Comparison of ENCODE assay signal across 8 cellular contexts in the genomic region with DNA sequence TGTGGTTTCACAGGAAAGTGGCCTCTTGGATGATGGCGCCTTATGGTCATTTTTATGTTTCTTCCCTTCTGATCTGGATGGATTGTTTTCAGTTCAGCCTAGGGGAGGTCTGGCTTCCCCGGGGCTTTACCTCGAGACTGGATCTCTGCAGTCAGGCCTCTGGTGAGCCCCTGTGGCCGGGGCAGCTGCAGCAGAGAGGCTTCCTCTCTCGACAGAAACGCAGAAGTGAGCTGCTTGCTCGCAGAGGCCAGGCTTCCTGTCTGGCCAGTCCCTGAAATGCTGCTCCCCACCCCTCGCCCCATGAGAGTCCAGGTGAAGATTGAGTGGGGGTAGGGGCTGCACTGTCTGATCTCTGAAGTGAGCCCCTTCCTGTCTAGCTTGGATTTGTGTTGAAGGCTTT. TPM values are rescaled to one million over a fixed set of nuclear protein-coding genes. Genes with fewer than 3 reads are reported as not detected.
DNase-seq lines count a peak whose midpoint lies in the region; ATAC-seq and FAIRE-seq lines count a peak whose summit lies in the region.

No MANE protein-coding gene starts in this region.

- peak; percentile 29 for ATAC-seq in GM18508 (IDR thresholded peaks at IDR 0.05; ENCODE audit: insufficient read depth, unreplicated experiment)
- ATAC-seq in HG02678 (IDR thresholded peaks at IDR 0.05; ENCODE audit: unreplicated experiment) = peak; percentile 55
- ATAC-seq in memory B cell (ENCODE audit: low read depth) = peak; percentile 63
- ATAC-seq in activated naive CD4-positive, alpha-beta T cell treated with anti-CD3 and anti-CD28 coated beads, Interleukin-2, amount 50 U/mL, for 72 hours = no peak

- H3K36me3 Mint-ChIP-seq in memory B cell = peaks cover 30% of the 10 kb centered on the region
- no peaks in the 10 kb centered on the region for H3K36me3 Mint-ChIP-seq in activated naive CD4-positive, alpha-beta T cell treated with anti-CD3 and anti-CD28 coated beads, Interleukin-2, amount 50 U/mL, for 72 hours
- H3K36me3 Mint-ChIP-seq in CD4-positive, alpha-beta memory T cell = no peaks in the 10 kb centered on the region

- no peaks in the 10 kb centered on the region for H3K9me3 ChIP-seq in CD4-positive, alpha-beta memory T cell (ENCODE audit: control insufficient read depth in 1 of 2, low read length in 2 of 2)

- H3K27ac Mint-ChIP-seq in memory B cell = peak overlapping the region; percentile 100
- peak overlapping the region in 1 of 2 donors; percentile 57 for H3K27ac Mint-ChIP-seq in activated naive CD4-positive, alpha-beta T cell treated with anti-CD3 and anti-CD28 coated beads, Interleukin-2, amount 50 U/mL, for 72 hours
- no peak overlapping the region for H3K27ac Mint-ChIP-seq in CD4-positive, alpha-beta memory T cell

- H3K36me3 ChIP-seq in CD4-positive, alpha-beta memory T cell (ENCODE audit: insufficient read depth, low read length) = no peaks in the 10 kb centered on the region

- no peaks in the 10 kb centered on the region for H3K27me3 ChIP-seq in CD4-positive, alpha-beta memory T cell (ENCODE audit: insufficient read depth, low read length)

- intact Hi-C loops in CD4-positive, alpha-beta memory T cell (cut with micrococcal nuclease) = no loop called here

- POLR2A ChIA-PET in CD4-positive, alpha-beta memory T cell (lab: Charles Lee; ENCODE audit: partially characterized antibody) = no interaction called here

- DNase-seq in OCI-M1 (lab: John Stamatoyannopoulos, UW) (peak; percentile 31), memory B cell (ENCODE audit: low spot score in 2 of 2) (peak; percentile 68 to 69), HTR-8/SVneo (ENCODE audit: insufficient read length, low spot score) (no peak), RKO (ENCODE audit: low spot score) (no peak)
- no peak for DNase-seq in activated naive CD4-positive, alpha-beta T cell treated with anti-CD3 and anti-CD28 coated beads, Interleukin-2, amount 50 U/mL, for 72 hours (ENCODE audit: low spot score in 2 of 2)
- no peak for DNase-seq in CD4-positive, alpha-beta memory T cell

- no peak overlapping the region for H3K27ac ChIP-seq in CD4-positive, alpha-beta memory T cell (ENCODE audit: low read depth, low read length)

- no peak for FAIRE-seq in HTR-8/SVneo (lab: Jason Lieb, UNC)

- no peaks in the 10 kb centered on the region for H3K4me1 ChIP-seq in CD4-positive, alpha-beta memory T cell (ENCODE audit: insufficient read depth, low read length)

- CTCF ChIA-PET in CD4-positive, alpha-beta memory T cell (lab: Charles Lee; ENCODE audit: partially characterized antibody) = interaction anchor here (0.5 kb wide), 1 partner anchor 144 kb away, joined by 4 read pairs; no protein-coding TSS in a partner anchor

- no peaks in the 10 kb centered on the region for H3K27me3 Mint-ChIP-seq in memory B cell
- peaks cover 0 to 2% of the 10 kb centered on the region in 2 donors for H3K27me3 Mint-ChIP-seq in CD4-positive, alpha-beta memory T cell

- peaks cover 2% of the 10 kb centered on the region for H3K9me3 Mint-ChIP-seq in memory B cell
- H3K9me3 Mint-ChIP-seq in activated naive CD4-positive, alpha-beta T cell treated with anti-CD3 and anti-CD28 coated beads, Interleukin-2, amount 50 U/mL, for 72 hours = no peaks in the 10 kb centered on the region
- H3K9me3 Mint-ChIP-seq in CD4-positive, alpha-beta memory T cell = no peaks in the 10 kb centered on the region

- H3K4me3 ChIP-seq in CD4-positive, alpha-beta memory T cell (ENCODE audit: low read length in 2 of 2) = no peak overlapping the region

- H3K4me1 Mint-ChIP-seq in memory B cell = peaks cover 64% of the 10 kb centered on the region
- H3K4me1 Mint-ChIP-seq in CD4-positive, alpha-beta memory T cell = peaks cover 0 to 1% (median under 1%) of the 10 kb centered on the region in 4 donors

- H3K4me3 Mint-ChIP-seq in memory B cell = peak overlapping the region; percentile 83
- no peak overlapping the region for H3K4me3 Mint-ChIP-seq in CD4-positive, alpha-beta memory T cell

RNA-seq across cellular contexts. Expression of a gene that starts 44.0 kb away (rescaled TPM):
- total RNA-seq in activated naive CD4-positive, alpha-beta T cell treated with anti-CD3 and anti-CD28 coated beads, Interleukin-2, amount 50 U/mL, for 72 hours = 1 to 10 TPM; 5.7 to 8.8 TPM
- 1 to 10 TPM; 2.3 to 2.4 TPM for total RNA-seq in CD4-positive, alpha-beta memory T cell
- 1 to 10 TPM in 1 of 2 donors, under 1 TPM in 1; 0.63 to 1.8 TPM for polyA plus RNA-seq in CD4-positive, alpha-beta memory T cell

Comparison
In these comparisons a context has a peak if more than half of its experiments do, and no peak if none do; other contexts are left out.
1. ATAC-seq: peak in GM18508 (single experiment), HG02678 (single experiment) and memory B cell (single experiment); none in activated naive CD4-positive, alpha-beta T cell treated with anti-CD3 and anti-CD28 coated beads, Interleukin-2, amount 50 U/mL, for 72 hours (0 of 2).
2. DNase-seq: peak in OCI-M1 (single experiment) and memory B cell (2 of 2); none in activated naive CD4-positive, alpha-beta T cell treated with anti-CD3 and anti-CD28 coated beads, Interleukin-2, amount 50 U/mL, for 72 hours (0 of 2), HTR-8/SVneo (single experiment), RKO (single experiment) and CD4-positive, alpha-beta memory T cell (0 of 5).